Comparison of ENCODE assay signal across 20 cellular contexts in genomic region chr6:53773044-53773696, GRCh38. TPM values are rescaled to one million over a fixed set of nuclear protein-coding genes. Genes with fewer than 3 reads are reported as not detected.
DNase-seq lines count a peak whose midpoint lies in the region; ATAC-seq, FAIRE-seq and TF ChIP-seq lines count a peak whose summit lies in the region.
"Had no signal": no experiment of that assay in that cellular context is flagged by ENCODE, and none has a peak within 500 bp of the region (broad histone marks: within the 10 kb centered on the region; RNA-seq: fewer than 3 reads in every experiment).

No MANE protein-coding gene starts in this region.

- POLR2A ChIA-PET in IMR-90 (lab: Charles Lee; ENCODE audit: unreplicated experiment) (no interaction called here), WTC11 (lab: Charles Lee) (no interaction called here)

- no peak for DNase-seq in IMR-90
- DNase-seq in WTC11 (ENCODE audit: low spot score): no peak
- DNase-seq in kidney: no peak
- no peak for DNase-seq in endodermal cell
- DNase-seq in sigmoid colon: no peak
- DNase-seq in right lobe of liver: no peak
- DNase-seq: 8988T; CD8-positive, alpha-beta T cell; COR-L47; DMS153; DMS79; GF-D8; H9 had no signal

- no peak for TF ChIP-seq POLR2A in IMR-90 (IDR thresholded peaks at IDR 0.05; ENCODE audit: low read depth, low read length)
- no peak for TF ChIP-seq POLR2A in sigmoid colon (IDR thresholded peaks at IDR 0.05)
- no peak for TF ChIP-seq POLR2A in right lobe of liver (IDR thresholded peaks at IDR 0.05)

- H4K8ac ChIP-seq in IMR-90 (ENCODE audit: low read depth in 2 of 2, low read length in 2 of 2): no peak overlapping the region

- no peak overlapping the region for H4K5ac ChIP-seq in IMR-90 (ENCODE audit: low read depth, low read length)

- no peak for TF ChIP-seq RAD21 in IMR-90 (IDR thresholded peaks at IDR 0.05; ENCODE audit: low read length)

- dilution Hi-C loops in IMR-90 (cut with HindIII; ENCODE audit: low sequenced_read_pairs, unreplicated experiment): no loop called here

- H3K27me3 Mint-ChIP-seq in WTC11 (ENCODE audit: low read depth) (peaks cover 5% of the 10 kb centered on the region; the same call in 1 of the 2 replicates), endodermal cell (ENCODE audit: insufficient read depth) (no peaks in the 10 kb centered on the region)
- H3K27me3 Mint-ChIP-seq: B cell had no signal

- no peaks in the 10 kb centered on the region for H3K79me1 ChIP-seq in IMR-90 (ENCODE audit: low read depth in 1 of 2, low read length in 2 of 2)

- H3K27ac ChIP-seq in IMR-90 (ENCODE audit: insufficient read depth, low read length): no peak overlapping the region
- H3K27ac ChIP-seq in kidney (ENCODE audit: low read depth in 2 of 2, low read length in 2 of 2): no peak overlapping the region
- H3K27ac ChIP-seq in endodermal cell (ENCODE audit: low read depth, low read length): no peak overlapping the region
- H3K27ac ChIP-seq in sigmoid colon: no peak overlapping the region
- no peak overlapping the region for H3K27ac ChIP-seq in right lobe of liver
- H3K27ac ChIP-seq: BLaER1 treated with 17β-estradiol and CSF1 and Interleukin-3, amounts not matched to agents 10 nM and 100 nM had no signal

- peak overlapping the region; percentile 27; the same call in 1 of the 2 replicates for H3K23ac ChIP-seq in IMR-90 (ENCODE audit: low read depth, low read length)

- in situ Hi-C loops in IMR-90 (cut with MboI; ENCODE audit: low sequenced_read_pairs): no loop called here

- H3K4me3 ChIP-seq in IMR-90 (ENCODE audit: insufficient read depth, low read depth, low read length): no peak overlapping the region
- H3K4me3 ChIP-seq in kidney (ENCODE audit: low read length in 2 of 2): no peak overlapping the region
- no peak overlapping the region for H3K4me3 ChIP-seq in endodermal cell (ENCODE audit: low read length)
- no peak overlapping the region for H3K4me3 ChIP-seq in sigmoid colon
- H3K4me3 ChIP-seq in right lobe of liver: no peak overlapping the region
- H3K4me3 ChIP-seq: BLaER1 treated with 17β-estradiol and CSF1 and Interleukin-3, amounts not matched to agents 10 nM and 100 nM had no signal

- H2BK120ac ChIP-seq in IMR-90 (ENCODE audit: low read depth, low read length): no peak overlapping the region

- CTCF ChIA-PET in IMR-90 (lab: Yijun Ruan, JAX) (no interaction called here), WTC11 (lab: Charles Lee) (interaction anchor here (1.0 kb wide), 1 partner anchor 54 kb away, joined by 3 read pairs; no protein-coding TSS in a partner anchor)

- H3K4me1 Mint-ChIP-seq in WTC11: peaks cover 16% of the 10 kb centered on the region
- peaks cover 3% of the 10 kb centered on the region for H3K4me1 Mint-ChIP-seq in endodermal cell
- H3K4me1 Mint-ChIP-seq: B cell had no signal

- H2BK15ac ChIP-seq in IMR-90 (ENCODE audit: low read depth, low read length): no peak overlapping the region

- no peak for TF ChIP-seq EP300 in sigmoid colon (IDR thresholded peaks at IDR 0.05)

- no peak overlapping the region for H3K4me3 Mint-ChIP-seq in WTC11
- H3K4me3 Mint-ChIP-seq in endodermal cell: no peak overlapping the region
- H3K4me3 Mint-ChIP-seq: B cell; CD8-positive, alpha-beta T cell; H9 had no signal

- H4K91ac ChIP-seq in IMR-90 (ENCODE audit: insufficient read depth, low read depth, low read length): no peak overlapping the region

- H3K9ac ChIP-seq in IMR-90 (ENCODE audit: low read depth, low read length) (no peak overlapping the region), kidney (ENCODE audit: low read length in 2 of 2) (no peak overlapping the region), endodermal cell (ENCODE audit: extremely low read depth, low read length, poor library complexity, severe bottlenecking) (no peak overlapping the region)
- H3K9ac ChIP-seq: BLaER1 treated with 17β-estradiol and CSF1 and Interleukin-3, amounts not matched to agents 10 nM and 100 nM had no signal

- H3K4ac ChIP-seq in IMR-90 (ENCODE audit: low read depth, low read length): no peak overlapping the region

- ATAC-seq in IMR-90 (ENCODE audit: low read depth) (no peak), WTC11 (no peak), right lobe of liver (no peak), GM18511 (IDR thresholded peaks at IDR 0.05; ENCODE audit: unreplicated experiment) (no peak)
- ATAC-seq: CD8-positive, alpha-beta T cell; HepG2 had no signal

- no peak overlapping the region for H3K56ac ChIP-seq in IMR-90 (ENCODE audit: extremely low read depth, insufficient read depth, low read length)

- peaks cover 36% of the 10 kb centered on the region for H3K9me3 Mint-ChIP-seq in WTC11
- peaks cover 27% of the 10 kb centered on the region for H3K9me3 Mint-ChIP-seq in endodermal cell
- H3K9me3 Mint-ChIP-seq: CD8-positive, alpha-beta T cell had no signal

- BruUV-seq in IMR-90 (replicated peaks; lab: Mats Ljungman, UMichigan): no TSS peak

- TF ChIP-seq CTCF in IMR-90 (conservative IDR thresholded peaks at IDR 0.05; ENCODE audit: low read depth, low read length): no peak
- TF ChIP-seq CTCF in WTC11 (IDR thresholded peaks at IDR 0.05): no peak
- no peak for TF ChIP-seq CTCF in kidney (IDR thresholded peaks at IDR 0.05; ENCODE audit: borderline replicate concordance, extremely low read depth, insufficient read depth)
- TF ChIP-seq CTCF in endodermal cell (conservative IDR thresholded peaks at IDR 0.05): no peak
- TF ChIP-seq CTCF in sigmoid colon (IDR thresholded peaks at IDR 0.05): no peak
- no peak for TF ChIP-seq CTCF in right lobe of liver (IDR thresholded peaks at IDR 0.05)

- H3K36me3 Mint-ChIP-seq in WTC11 (peaks cover 26% of the 10 kb centered on the region), endodermal cell (ENCODE audit: low read depth) (peaks cover 12% of the 10 kb centered on the region)
- H3K36me3 Mint-ChIP-seq: CD8-positive, alpha-beta T cell had no signal

- H2BK5ac ChIP-seq in IMR-90 (ENCODE audit: low read depth, low read length, poor library complexity, severe bottlenecking): no peak overlapping the region

- H3K27ac Mint-ChIP-seq in WTC11: no peak overlapping the region
- no peak overlapping the region for H3K27ac Mint-ChIP-seq in endodermal cell
- H3K27ac Mint-ChIP-seq: B cell; CD8-positive, alpha-beta T cell; H9 had no signal

- H3K27me3 ChIP-seq in IMR-90 (ENCODE audit: control insufficient read depth, insufficient read depth, low read length): no peaks in the 10 kb centered on the region
- H3K27me3 ChIP-seq in endodermal cell (ENCODE audit: control insufficient read depth, insufficient read depth, low read length, poor library complexity, severe bottlenecking): no peaks in the 10 kb centered on the region
- H3K27me3 ChIP-seq in sigmoid colon: no peaks in the 10 kb centered on the region
- H3K27me3 ChIP-seq in right lobe of liver: no peaks in the 10 kb centered on the region
- H3K27me3 ChIP-seq: BLaER1 treated with 17β-estradiol and CSF1 and Interleukin-3, amounts not matched to agents 10 nM and 100 nM had no signal

- no peaks in the 10 kb centered on the region for H3K9me1 ChIP-seq in IMR-90 (ENCODE audit: insufficient read depth, low read length)

- no peak overlapping the region for H2AK5ac ChIP-seq in IMR-90 (ENCODE audit: low read depth, low read length)

- H3K14ac ChIP-seq in IMR-90 (replicated peaks; ENCODE audit: low read depth, low read length): no peak overlapping the region

- intact Hi-C loops in IMR-90 (cut with micrococcal nuclease): no loop called here
- intact Hi-C loops in kidney (cut with DNase I): no loop called here
- intact Hi-C loops in sigmoid colon (cut with DNase I): no loop called here
- intact Hi-C loops in right lobe of liver (cut with DNase I): no loop called here

- H3K36me3 ChIP-seq in IMR-90 (ENCODE audit: control insufficient read depth, insufficient read depth, low read length): no peaks in the 10 kb centered on the region
- H3K36me3 ChIP-seq in kidney (ENCODE audit: control insufficient read depth in 1 of 2, insufficient read depth in 2 of 2, low read length in 2 of 2): no peaks in the 10 kb centered on the region
- H3K36me3 ChIP-seq in endodermal cell (ENCODE audit: control insufficient read depth, insufficient read depth, low read length): no peaks in the 10 kb centered on the region
- no peaks in the 10 kb centered on the region for H3K36me3 ChIP-seq in sigmoid colon
- no peaks in the 10 kb centered on the region for H3K36me3 ChIP-seq in right lobe of liver
- H3K36me3 ChIP-seq: BLaER1 treated with 17β-estradiol and CSF1 and Interleukin-3, amounts not matched to agents 10 nM and 100 nM had no signal

- H3K9me3 ChIP-seq in IMR-90 (ENCODE audit: control insufficient read depth, insufficient read depth, low read length) (no peaks in the 10 kb centered on the region), kidney (ENCODE audit: control insufficient read depth in 1 of 2, low read length in 2 of 2) (no peaks in the 10 kb centered on the region), endodermal cell (ENCODE audit: control insufficient read depth, low read length) (no peaks in the 10 kb centered on the region), sigmoid colon (no peaks in the 10 kb centered on the region), right lobe of liver (no peaks in the 10 kb centered on the region)

- H4K20me1 ChIP-seq in IMR-90 (ENCODE audit: insufficient read depth, low read length): no peaks in the 10 kb centered on the region
- H4K20me1 ChIP-seq: BLaER1 treated with 17β-estradiol and CSF1 and Interleukin-3, amounts not matched to agents 10 nM and 100 nM had no signal

- no peak overlapping the region for H2AFZ ChIP-seq in IMR-90 (replicated peaks; ENCODE audit: low read length, poor library complexity)

- H3K4me2 ChIP-seq in IMR-90 (ENCODE audit: low read depth, low read length): no peak overlapping the region
- H3K4me2 ChIP-seq: BLaER1 treated with 17β-estradiol and CSF1 and Interleukin-3, amounts not matched to agents 10 nM and 100 nM had no signal

- H3K4me1 ChIP-seq in IMR-90 (ENCODE audit: control insufficient read depth, insufficient read depth, low read length) (peaks cover 5% of the 10 kb centered on the region; the same call in 1 of the 2 replicates), kidney (ENCODE audit: control insufficient read depth in 1 of 2, insufficient read depth in 1 of 2, low read depth in 1 of 2, low read length in 2 of 2) (no peaks in the 10 kb centered on the region), endodermal cell (ENCODE audit: control insufficient read depth, insufficient read depth, low read length) (no peaks in the 10 kb centered on the region), sigmoid colon (no peaks in the 10 kb centered on the region), right lobe of liver (no peaks in the 10 kb centered on the region)
- H3K4me1 ChIP-seq: BLaER1 treated with 17β-estradiol and CSF1 and Interleukin-3, amounts not matched to agents 10 nM and 100 nM had no signal

- no peak overlapping the region for H2BK20ac ChIP-seq in IMR-90 (ENCODE audit: low read depth, low read length)

- H3K18ac ChIP-seq in IMR-90 (ENCODE audit: low read depth, low read length): no peak overlapping the region

- no peak overlapping the region for H2AK9ac ChIP-seq in IMR-90 (replicated peaks; ENCODE audit: low read depth, low read length, poor library complexity)

- FAIRE-seq in A204.1 (lab: Jason Lieb, UNC) (peak; percentile 97), kidney (lab: Jason Lieb, UNC) (peak; percentile 97)
- FAIRE-seq: GM19239, H1, HepG2 had no signal

RNA-seq across cellular contexts. Expression of gene LRRC1, which starts 21.6 kb away (rescaled TPM):
- total RNA-seq in IMR-90 (2012; rRNA removed) (6.1 and 6.7 TPM in 2 replicates), WTC11 (2021) (12.6 to 13.2 TPM (median 12.7 TPM) in 3 replicates), kidney (12.6 TPM), endodermal cell (10 to 100 TPM; 14.1 to 15.3 TPM), sigmoid colon (10 to 100 TPM; 20.8 to 32.4 (median 24.4) TPM), right lobe of liver (1 to 10 TPM in 4 of 6 experiments, under 1 TPM in 2; 0.46 to 3.2 (median 1.4) TPM)
- polyA plus RNA-seq in IMR-90 (2012; rRNA removed) (4.3 and 5.1 TPM in 2 replicates), kidney (ENCODE audit: insufficient read depth, low read depth, low replicate concordance) (7.8 TPM), sigmoid colon (10 to 100 TPM; 29.9 to 50.4 (median 43.2) TPM)
- polyA plus RNA-seq in IMR-90 (2012; cell fraction: cytosol; rRNA removed): 3.1 and 3.6 TPM in 2 replicates
- 5.1 and 13.1 TPM in 2 replicates for polyA plus RNA-seq in IMR-90 (2012; cell fraction: nucleus; rRNA removed; ENCODE audit: low replicate concordance)
- polyA plus RNA-seq in endodermal cell (2013, experiment 1 of 2): 12.7 TPM
- polyA plus RNA-seq in endodermal cell (2013, experiment 2 of 2): 8.8 TPM
